8 cellular contexts compared by ENCODE assay signal in genomic region chr3:39639344-39640236, GRCh38.
DNase-seq lines count a peak whose midpoint lies in the region; ATAC-seq and TF ChIP-seq lines count a peak whose summit lies in the region.

No MANE protein-coding gene starts in this region.

- H3K4me1 ChIP-seq in OCI-LY7 (ENCODE audit: insufficient read depth, low read length, poor library complexity, severe bottlenecking): no peaks in the 10 kb centered on the region

- H3K27ac ChIP-seq in OCI-LY7 (ENCODE audit: low read depth, low read length, poor library complexity, severe bottlenecking): no peak overlapping the region

- no peaks in the 10 kb centered on the region for H3K9me3 ChIP-seq in OCI-LY7 (ENCODE audit: low read length)

- H3K79me2 ChIP-seq in OCI-LY7 (ENCODE audit: insufficient read depth, low read depth, low read length): no peaks in the 10 kb centered on the region

- POLR2A ChIA-PET in OCI-LY7 (lab: Charles Lee): no interaction called here

- no peaks in the 10 kb centered on the region for H3K9me2 ChIP-seq in OCI-LY7 (ENCODE audit: insufficient read depth, low read length)

- H3K27ac Mint-ChIP-seq in activated naive CD4-positive, alpha-beta T cell treated with anti-CD3 and anti-CD28 coated beads, Interleukin-2, amount 50 U/mL, for 72 hours: no peak overlapping the region

- BruUV-seq in OCI-LY7 (replicated peaks; lab: Mats Ljungman, UMichigan): no TSS peak

- no peaks in the 10 kb centered on the region for H3K36me3 ChIP-seq in OCI-LY7 (ENCODE audit: insufficient read depth, low read length)

- H3K4me2 ChIP-seq in OCI-LY7 (ENCODE audit: low read length): no peak overlapping the region

- H3K36me3 Mint-ChIP-seq in activated naive CD4-positive, alpha-beta T cell treated with anti-CD3 and anti-CD28 coated beads, Interleukin-2, amount 50 U/mL, for 72 hours: no peaks in the 10 kb centered on the region

- no peak for TF ChIP-seq CTCF in OCI-LY7 (conservative IDR thresholded peaks at IDR 0.05; ENCODE audit: low read length)

- no peak overlapping the region for H3K4me3 ChIP-seq in OCI-LY7 (ENCODE audit: low read depth, low read length, poor library complexity, severe bottlenecking)

- H4K20me1 ChIP-seq in OCI-LY7 (ENCODE audit: insufficient read depth, low read length): no peaks in the 10 kb centered on the region

- no peaks in the 10 kb centered on the region for H3K9me3 Mint-ChIP-seq in activated naive CD4-positive, alpha-beta T cell treated with anti-CD3 and anti-CD28 coated beads, Interleukin-2, amount 50 U/mL, for 72 hours

- peak in 1 of 2 donors; percentile 20 for DNase-seq in activated naive CD4-positive, alpha-beta T cell treated with anti-CD3 and anti-CD28 coated beads, Interleukin-2, amount 50 U/mL, for 72 hours (ENCODE audit: low spot score in 2 of 2)
- no peak for DNase-seq in activated naive CD4-positive, alpha-beta T cell treated with Interleukin-2 at 50 U/mL for 16 hours
- DNase-seq in SIG-M5 treated with dmso at 0.1 percent for 504 hours (lab: John Stamatoyannopoulos, UW; ENCODE audit: unreplicated experiment) (peak; percentile 90), fibroblast of the conjunctiva (ENCODE audit: low read depth) (peak; percentile 85), NCI-H748 (lab: John Stamatoyannopoulos, UW; ENCODE audit: unreplicated experiment) (no peak), NCI-H2196 (lab: John Stamatoyannopoulos, UW; ENCODE audit: unreplicated experiment) (no peak), OCI-LY7 (ENCODE audit: low spot score) (no peak)
- peak in 2 of 3 donors; percentile 2 to 4 for DNase-seq in stimulated activated CD4-positive, alpha-beta T cell treated with anti-CD3 and anti-CD28 coated beads, TNF-alpha, amount 100 ng/mL, for 48 hours (ENCODE audit: low read depth in 3 of 3)

- peak; percentile 79 to 90 for ATAC-seq in activated naive CD4-positive, alpha-beta T cell treated with anti-CD3 and anti-CD28 coated beads, Interleukin-2, amount 50 U/mL, for 72 hours

- intact Hi-C loops in OCI-LY7 (cut with micrococcal nuclease; ENCODE audit: unreplicated experiment): no loop called here

- CTCF ChIA-PET in OCI-LY7 (lab: Charles Lee; ENCODE audit: unreplicated experiment): no interaction called here

- H2AFZ ChIP-seq in OCI-LY7 (ENCODE audit: low read length): no peak overlapping the region

Comparison
In these comparisons a context has a peak if more than half of its experiments do, and no peak if none do; other contexts are left out.
1. DNase-seq: peak in SIG-M5 treated with dmso at 0.1 percent for 504 hours (single experiment), fibroblast of the conjunctiva (single experiment) and stimulated activated CD4-positive, alpha-beta T cell treated with anti-CD3 and anti-CD28 coated beads, TNF-alpha, amount 100 ng/mL, for 48 hours (2 of 3); none in activated naive CD4-positive, alpha-beta T cell treated with Interleukin-2 at 50 U/mL for 16 hours (single experiment), NCI-H748 (single experiment), NCI-H2196 (single experiment) and OCI-LY7 (single experiment).